In genomic region chr14:102026934-102027333, GRCh38 we compare ENCODE assay signal across 14 cellular contexts. TPM values are rescaled to one million over a fixed set of nuclear protein-coding genes. Genes with fewer than 3 reads are reported as not detected.
DNase-seq lines count a peak whose midpoint lies in the region; ATAC-seq and TF ChIP-seq lines count a peak whose summit lies in the region.
"Had no signal": no experiment of that assay in that cellular context is flagged by ENCODE, and none has a peak within 500 bp of the region (broad histone marks: within the 10 kb centered on the region; RNA-seq: fewer than 3 reads in every experiment).

No MANE protein-coding gene starts in this region.

- BruUV-seq in MCF 10A (replicated peaks; lab: Mats Ljungman, UMichigan), result no TSS peak

- H3K27ac ChIP-seq in breast epithelium (no peak overlapping the region), RWPE1 (peak overlapping the region; percentile 79)
- H3K27ac ChIP-seq: heart left ventricle, testis had no signal

- H3K4me3 Mint-ChIP-seq in MCF 10A (ENCODE audit: unreplicated experiment), result no peak overlapping the region
- H3K4me3 Mint-ChIP-seq in chondrocyte (ENCODE audit: unreplicated experiment), result no peak overlapping the region
- no peak overlapping the region for H3K4me3 Mint-ChIP-seq in type B pancreatic cell
- H3K4me3 Mint-ChIP-seq: effector memory CD8-positive, alpha-beta T cell had no signal

- H3K4me1 Mint-ChIP-seq in MCF 10A (ENCODE audit: insufficient read depth, unreplicated experiment) (peaks cover 29% of the 10 kb centered on the region), chondrocyte (ENCODE audit: low read depth) (peaks cover 24% of the 10 kb centered on the region), type B pancreatic cell (ENCODE audit: unreplicated experiment) (peaks cover 4% of the 10 kb centered on the region)

- no peak for ATAC-seq in GM18517 (IDR thresholded peaks at IDR 0.05; ENCODE audit: unreplicated experiment)
- ATAC-seq: effector memory CD8-positive, alpha-beta T cell; HCT116; heart left ventricle had no signal

- H3K9me3 Mint-ChIP-seq in MCF 10A (ENCODE audit: unreplicated experiment), result no peaks in the 10 kb centered on the region
- H3K9me3 Mint-ChIP-seq in chondrocyte (ENCODE audit: low read depth), result no peaks in the 10 kb centered on the region
- H3K9me3 Mint-ChIP-seq in type B pancreatic cell, result no peaks in the 10 kb centered on the region
- H3K9me3 Mint-ChIP-seq: effector memory CD8-positive, alpha-beta T cell had no signal

- peaks cover 97% of the 10 kb centered on the region for H3K36me3 Mint-ChIP-seq in MCF 10A (ENCODE audit: insufficient read depth, unreplicated experiment)
- H3K36me3 Mint-ChIP-seq in chondrocyte (ENCODE audit: low read depth), result peaks cover 50% of the 10 kb centered on the region
- peaks cover 44% of the 10 kb centered on the region for H3K36me3 Mint-ChIP-seq in type B pancreatic cell

- no peaks in the 10 kb centered on the region for H3K27me3 Mint-ChIP-seq in MCF 10A (ENCODE audit: insufficient read depth, unreplicated experiment)
- H3K27me3 Mint-ChIP-seq in chondrocyte (ENCODE audit: low read depth), result no peaks in the 10 kb centered on the region
- no peaks in the 10 kb centered on the region for H3K27me3 Mint-ChIP-seq in type B pancreatic cell
- H3K27me3 Mint-ChIP-seq: effector memory CD8-positive, alpha-beta T cell had no signal

- H3K9me3 ChIP-seq in breast epithelium, result no peaks in the 10 kb centered on the region
- H3K9me3 ChIP-seq: heart left ventricle, testis had no signal

- no peaks in the 10 kb centered on the region for H3K4me1 ChIP-seq in breast epithelium
- H3K4me1 ChIP-seq: heart left ventricle, testis had no signal

- DNase-seq in MCF 10A (ENCODE audit: unreplicated experiment), result no peak
- no peak for DNase-seq in breast epithelium (ENCODE audit: low spot score in 2 of 2)
- peak; percentile 41 for DNase-seq in RWPE1 (ENCODE audit: low spot score)
- DNase-seq in chondrocyte (ENCODE audit: low spot score), result no peak
- no peak for DNase-seq in type B pancreatic cell (ENCODE audit: extremely low spot score, unreplicated experiment)
- DNase-seq in NCI-H69 (lab: John Stamatoyannopoulos, UW), result no peak
- no peak for DNase-seq in GM10248 (ENCODE audit: extremely low spot score)
- DNase-seq: aorta; effector memory CD8-positive, alpha-beta T cell; heart left ventricle; NCI-H187 treated with DMSO at 0.1 percent for 48 hours; testis had no signal

- intact Hi-C loops in MCF 10A (cut with micrococcal nuclease) (no loop called here), breast epithelium (cut with DNase I; ENCODE audit: low total_unique reads) (no loop called here)

- no peaks in the 10 kb centered on the region for H3K27me3 ChIP-seq in breast epithelium
- H3K27me3 ChIP-seq: heart left ventricle, testis had no signal

- peaks cover 22% of the 10 kb centered on the region for H3K36me3 ChIP-seq in breast epithelium

- POLR2A ChIA-PET in MCF 10A (lab: Yijun Ruan, JAX), result interaction anchor here (0.7 to 1.0 kb wide), 2 partner anchors 12 to 24 kb away, joined by 3 read pairs; no protein-coding TSS in a partner anchor
- POLR2A ChIA-PET in RWPE1 (lab: Yijun Ruan, JAX; ENCODE audit: low non-redundant PET), result no interaction called here
- POLR2A ChIA-PET in GM10248 (lab: Yijun Ruan, JAX), result no interaction called here

- H3K27ac Mint-ChIP-seq in MCF 10A (ENCODE audit: low read depth, unreplicated experiment) (peak overlapping the region; percentile 92), chondrocyte (ENCODE audit: unreplicated experiment) (peak overlapping the region; percentile 71), type B pancreatic cell (peak overlapping the region; percentile 75)

- TF ChIP-seq CTCF in MCF 10A (IDR thresholded peaks at IDR 0.05; ENCODE audit: unreplicated experiment), result no peak
- TF ChIP-seq CTCF in breast epithelium (IDR thresholded peaks at IDR 0.05), result no peak
- TF ChIP-seq CTCF in RWPE1 (conservative IDR thresholded peaks at IDR 0.05; ENCODE audit: low read depth), result no peak
- no peak for TF ChIP-seq CTCF in chondrocyte (IDR thresholded peaks at IDR 0.05)
- TF ChIP-seq CTCF in type B pancreatic cell (conservative IDR thresholded peaks at IDR 0.05), result no peak
- no peak for TF ChIP-seq CTCF in GM10248 (IDR thresholded peaks at IDR 0.05; ENCODE audit: control extremely low read depth, extremely low read depth, low read depth, missing control alignments)

- TF ChIP-seq POLR2A in breast epithelium (IDR thresholded peaks at IDR 0.05), result no peak

- H3K4me3 ChIP-seq in breast epithelium, result no peak overlapping the region
- H3K4me3 ChIP-seq: heart left ventricle, testis had no signal

- CTCF ChIA-PET in MCF 10A (lab: Yijun Ruan, JAX), result interaction anchor here (0.6 to 4.3 kb wide), 2 partner anchors 66 kb away, joined by 3 to 20 read pairs; no protein-coding TSS in a partner anchor
- CTCF ChIA-PET in RWPE1 (lab: Yijun Ruan, JAX), result interaction anchor here (0.7 kb wide), 1 partner anchor 22 kb away, joined by 4 read pairs; no protein-coding TSS in a partner anchor
- CTCF ChIA-PET in GM10248 (lab: Yijun Ruan, JAX), result interaction anchor here (1.3 to 1.4 kb wide), 2 partner anchors 8 to 10 kb away, joined by 3 read pairs; no protein-coding TSS in a partner anchor

RNA-seq across cellular contexts. Expression of gene HSP90AA1, which starts 59.9 kb away (rescaled TPM):
- total RNA-seq in MCF 10A (2022), result 277 and 296 TPM in 2 replicates
- total RNA-seq in breast epithelium, result 100 to 1,000 TPM; 467 to 860 (median 474) TPM
- total RNA-seq in chondrocyte, result 239 to 400 TPM (median 242 TPM) in 3 replicates
- total RNA-seq in type B pancreatic cell (ENCODE audit: low replicate concordance), result 585 and 652 TPM in 2 replicates
